8 cellular contexts compared by ENCODE assay signal in the genomic region with DNA sequence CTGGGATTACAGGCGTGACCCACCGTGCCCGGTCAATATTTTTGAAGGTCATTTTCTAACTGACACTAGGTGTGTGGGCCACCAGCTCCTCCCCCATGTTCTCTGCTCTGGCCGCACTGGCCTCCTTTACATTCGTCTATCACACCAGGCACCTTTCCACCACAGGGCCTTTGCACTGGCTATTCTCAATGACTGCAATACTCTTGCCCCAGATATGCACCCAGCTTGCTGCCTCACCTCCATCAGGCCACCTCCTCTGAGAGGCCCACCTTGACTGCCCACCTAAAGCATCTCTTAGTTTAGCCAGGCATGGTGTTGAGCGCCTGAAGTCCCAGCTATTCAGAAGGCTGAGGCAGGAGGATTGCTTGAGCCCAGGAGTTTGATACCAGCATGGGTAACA.
"Had no signal": no experiment of that assay in that cellular context is flagged by ENCODE, and none has a peak within 500 bp of the region (broad histone marks: within the 10 kb centered on the region; RNA-seq: fewer than 3 reads in every experiment).

No MANE protein-coding gene starts in this region.

- H2AFZ ChIP-seq: GM23338 had no signal

- H3K4me2 ChIP-seq: GM23338 had no signal

- H3K4me3 ChIP-seq: GM23338 had no signal

- H3K9me3 Mint-ChIP-seq: GM23338 had no signal

- ATAC-seq: GM23338, HCT116 had no signal

- H3K27ac Mint-ChIP-seq: GM23338, IgD-negative memory B cell had no signal

- FAIRE-seq: H1, H54, HTR-8/SVneo had no signal

- H3K4me3 Mint-ChIP-seq: GM23338, H9, IgD-negative memory B cell had no signal

- H3K36me3 Mint-ChIP-seq: IgD-negative memory B cell had no signal

- DNase-seq: H9, KG1 had no signal

- H3K4me1 Mint-ChIP-seq: IgD-negative memory B cell had no signal
